Comparison of ENCODE assay signal across 15 cellular contexts in genomic region chr1:226685196-226685820, GRCh38. TPM values are rescaled to one million over a fixed set of nuclear protein-coding genes. Genes with fewer than 3 reads are reported as not detected.
DNase-seq lines count a peak whose midpoint lies in the region; ATAC-seq and TF ChIP-seq lines count a peak whose summit lies in the region.
"Had no signal": no experiment of that assay in that cellular context is flagged by ENCODE, and none has a peak within 500 bp of the region (broad histone marks: within the 10 kb centered on the region; RNA-seq: fewer than 3 reads in every experiment).

No MANE protein-coding gene starts in this region.

- H3K4me1 Mint-ChIP-seq in activated CD4-positive, alpha-beta T cell treated with anti-CD3 and anti-CD28 coated beads, Interleukin-2, amount 10 ng/mL, durations not matched to agents 24 days and 14 days = peaks cover 82% of the 10 kb centered on the region
- peaks cover 96% of the 10 kb centered on the region for H3K4me1 Mint-ChIP-seq in activated CD4-positive, alpha-beta T cell treated with anti-CD3 and anti-CD28 coated beads, Interleukin-2, amount 10 ng/mL, durations not matched to agents 7 days and 5 days
- peaks cover 84% of the 10 kb centered on the region for H3K4me1 Mint-ChIP-seq in activated CD8-positive, alpha-beta T cell treated with anti-CD3 and anti-CD28 coated beads, Interleukin-2, amount 10 ng/mL, durations not matched to agents 7 days and 5 days (ENCODE audit: low read depth)
- H3K4me1 Mint-ChIP-seq in immature natural killer cell = peaks cover 94 to 100% of the 10 kb centered on the region in 2 donors
- peaks cover 98% of the 10 kb centered on the region for H3K4me1 Mint-ChIP-seq in stimulated activated memory B cell treated with anti-CD40 and anti-IgM and Interleukin-4, amounts not matched to agents 10 μg/mL and 1 μg/mL and 100 μg/mL, for 72 hours

- no peak for DNase-seq in activated CD4-positive, alpha-beta T cell treated with anti-CD3 and anti-CD28 coated beads, Interleukin-2, amount 10 ng/mL, durations not matched to agents 24 days and 14 days
- no peak for DNase-seq in activated CD4-positive, alpha-beta T cell treated with anti-CD3 and anti-CD28 coated beads, Interleukin-2, amount 10 ng/mL, durations not matched to agents 7 days and 5 days
- no peak for DNase-seq in activated CD8-positive, alpha-beta T cell treated with anti-CD3 and anti-CD28 coated beads, Interleukin-2, amount 10 ng/mL, durations not matched to agents 7 days and 5 days
- DNase-seq in immature natural killer cell (no peak), hepatocyte (ENCODE audit: low spot score) (no peak), smooth muscle cell (lab: John Stamatoyannopoulos, UW; ENCODE audit: unreplicated experiment) (no peak), NCI-H510A treated with DMSO at 0.1 percent for 48 hours (lab: John Stamatoyannopoulos, UW) (no peak)
- DNase-seq: activated CD4-positive, alpha-beta T cell treated with anti-CD3 and anti-CD28 coated beads for 1 hour; GDM1; NCI-H2081 treated with DMSO at 0.1 percent for 48 hours; NCI-H526 treated with DMSO at 0.1 percent for 48 hours; stimulated activated CD4-positive, alpha-beta T cell treated with anti-CD3 and anti-CD28 coated beads, Interleukin-15, amount 100 ng/mL, for 24 hours; transverse colon had no signal

- no peak overlapping the region for H3K9ac ChIP-seq in smooth muscle cell (ENCODE audit: low read depth)

- no peak for TF ChIP-seq CTCF in hepatocyte (IDR thresholded peaks at IDR 0.05; ENCODE audit: poor library complexity)
- no peak for TF ChIP-seq CTCF in smooth muscle cell (IDR thresholded peaks at IDR 0.05; ENCODE audit: borderline replicate concordance, insufficient read depth, poor library complexity, severe bottlenecking)

- WGBS in hepatocyte (ENCODE audit: low lambda C conversion rate, missing lambda C conversion rate) = 92% methylated on average over 11 of the region's 11 CpGs
- 91% methylated on average over 11 of the region's 11 CpGs for WGBS in smooth muscle cell (ENCODE audit: low lambda C conversion rate)

- peak overlapping the region; percentile 82 for H3K27ac Mint-ChIP-seq in activated CD4-positive, alpha-beta T cell treated with anti-CD3 and anti-CD28 coated beads, Interleukin-2, amount 10 ng/mL, durations not matched to agents 24 days and 14 days
- no peak overlapping the region for H3K27ac Mint-ChIP-seq in activated CD4-positive, alpha-beta T cell treated with anti-CD3 and anti-CD28 coated beads, Interleukin-2, amount 10 ng/mL, durations not matched to agents 7 days and 5 days
- H3K27ac Mint-ChIP-seq in activated CD8-positive, alpha-beta T cell treated with anti-CD3 and anti-CD28 coated beads, Interleukin-2, amount 10 ng/mL, durations not matched to agents 7 days and 5 days = peak overlapping the region; percentile 55
- H3K27ac Mint-ChIP-seq in immature natural killer cell = peak overlapping the region; percentile 79 to 100 (median 86)
- peak overlapping the region; percentile 94 for H3K27ac Mint-ChIP-seq in stimulated activated memory B cell treated with anti-CD40 and anti-IgM and Interleukin-4, amounts not matched to agents 10 μg/mL and 1 μg/mL and 100 μg/mL, for 72 hours

- no peak overlapping the region for H3K4me3 Mint-ChIP-seq in activated CD4-positive, alpha-beta T cell treated with anti-CD3 and anti-CD28 coated beads, Interleukin-2, amount 10 ng/mL, durations not matched to agents 24 days and 14 days
- H3K4me3 Mint-ChIP-seq in activated CD4-positive, alpha-beta T cell treated with anti-CD3 and anti-CD28 coated beads, Interleukin-2, amount 10 ng/mL, durations not matched to agents 7 days and 5 days = no peak overlapping the region
- no peak overlapping the region for H3K4me3 Mint-ChIP-seq in activated CD8-positive, alpha-beta T cell treated with anti-CD3 and anti-CD28 coated beads, Interleukin-2, amount 10 ng/mL, durations not matched to agents 7 days and 5 days
- H3K4me3 Mint-ChIP-seq in immature natural killer cell = peak overlapping the region in 3 of 5 donors; percentile 2 to 14 (median 2)
- peak overlapping the region; percentile 24 for H3K4me3 Mint-ChIP-seq in stimulated activated memory B cell treated with anti-CD40 and anti-IgM and Interleukin-4, amounts not matched to agents 10 μg/mL and 1 μg/mL and 100 μg/mL, for 72 hours

- no peaks in the 10 kb centered on the region for H4K20me1 ChIP-seq in hepatocyte (ENCODE audit: insufficient read depth, poor library complexity, severe bottlenecking)
- H4K20me1 ChIP-seq in smooth muscle cell (ENCODE audit: low read depth) = no peaks in the 10 kb centered on the region

- POLR2A ChIA-PET in activated CD4-positive, alpha-beta T cell treated with anti-CD3 and anti-CD28 coated beads, Interleukin-2, amount 10 ng/mL, durations not matched to agents 7 days and 5 days (lab: Charles Lee) = no interaction called here
- POLR2A ChIA-PET in activated CD8-positive, alpha-beta T cell treated with anti-CD3 and anti-CD28 coated beads, Interleukin-2, amount 10 ng/mL, durations not matched to agents 7 days and 5 days (lab: Charles Lee) = no interaction called here

- H3K27me3 ChIP-seq in hepatocyte (no peaks in the 10 kb centered on the region), smooth muscle cell (ENCODE audit: low read depth) (no peaks in the 10 kb centered on the region)
- H3K27me3 ChIP-seq: transverse colon had no signal

- intact Hi-C loops in activated CD4-positive, alpha-beta T cell treated with anti-CD3 and anti-CD28 coated beads, Interleukin-2, amount 10 ng/mL, durations not matched to agents 24 days and 14 days (cut with micrococcal nuclease) = no loop called here

- H3K9me3 ChIP-seq in hepatocyte (ENCODE audit: low read depth) (no peaks in the 10 kb centered on the region), smooth muscle cell (replicated peaks; ENCODE audit: low read depth) (no peaks in the 10 kb centered on the region)
- H3K9me3 ChIP-seq: prostate gland, transverse colon had no signal

- H3F3A ChIP-seq in smooth muscle cell (ENCODE audit: low read depth) = no peaks in the 10 kb centered on the region

- H3K4me2 ChIP-seq in hepatocyte (no peak overlapping the region), smooth muscle cell (no peak overlapping the region)

- ATAC-seq in activated CD8-positive, alpha-beta T cell treated with anti-CD3 and anti-CD28 coated beads, Interleukin-2, amount 10 ng/mL, durations not matched to agents 7 days and 5 days = no peak
- no peak for ATAC-seq in stimulated activated memory B cell treated with anti-CD40 and anti-IgM and Interleukin-4, amounts not matched to agents 10 μg/mL and 1 μg/mL and 100 μg/mL, for 72 hours

- H2AFZ ChIP-seq in hepatocyte = no peak overlapping the region
- no peak overlapping the region for H2AFZ ChIP-seq in smooth muscle cell (ENCODE audit: low read depth)

- H3K4me3 ChIP-seq in hepatocyte (no peak overlapping the region), smooth muscle cell (no peak overlapping the region)
- H3K4me3 ChIP-seq: prostate gland, transverse colon had no signal

- H3K36me3 ChIP-seq in hepatocyte (replicated peaks; ENCODE audit: insufficient read depth, low read depth) = no peaks in the 10 kb centered on the region
- H3K36me3 ChIP-seq in smooth muscle cell (ENCODE audit: low read depth) = no peaks in the 10 kb centered on the region
- H3K36me3 ChIP-seq: prostate gland, transverse colon had no signal

- CTCF ChIA-PET in activated CD4-positive, alpha-beta T cell treated with anti-CD3 and anti-CD28 coated beads, Interleukin-2, amount 10 ng/mL, durations not matched to agents 7 days and 5 days (lab: Charles Lee) = interaction anchor here (1.3 to 1.4 kb wide), 3 partner anchors 13 to 26 kb away, joined by 3 to 4 read pairs (median 4); no protein-coding TSS in a partner anchor
- CTCF ChIA-PET in activated CD8-positive, alpha-beta T cell treated with anti-CD3 and anti-CD28 coated beads, Interleukin-2, amount 10 ng/mL, durations not matched to agents 7 days and 5 days (lab: Charles Lee) = interaction anchor here (0.7 to 2.2 kb wide), 3 partner anchors 41 to 59 kb away, joined by 3 to 5 read pairs (median 4); no protein-coding TSS in a partner anchor

- no peaks in the 10 kb centered on the region for H3K9me3 Mint-ChIP-seq in activated CD4-positive, alpha-beta T cell treated with anti-CD3 and anti-CD28 coated beads, Interleukin-2, amount 10 ng/mL, durations not matched to agents 24 days and 14 days
- H3K9me3 Mint-ChIP-seq in activated CD4-positive, alpha-beta T cell treated with anti-CD3 and anti-CD28 coated beads, Interleukin-2, amount 10 ng/mL, durations not matched to agents 7 days and 5 days = no peaks in the 10 kb centered on the region
- H3K9me3 Mint-ChIP-seq in activated CD8-positive, alpha-beta T cell treated with anti-CD3 and anti-CD28 coated beads, Interleukin-2, amount 10 ng/mL, durations not matched to agents 7 days and 5 days (ENCODE audit: insufficient read depth) = no peaks in the 10 kb centered on the region
- H3K9me3 Mint-ChIP-seq in immature natural killer cell = no peaks in the 10 kb centered on the region
- no peaks in the 10 kb centered on the region for H3K9me3 Mint-ChIP-seq in stimulated activated memory B cell treated with anti-CD40 and anti-IgM and Interleukin-4, amounts not matched to agents 10 μg/mL and 1 μg/mL and 100 μg/mL, for 72 hours

- H3K4me1 ChIP-seq in hepatocyte (ENCODE audit: insufficient read depth) (peaks cover 2% of the 10 kb centered on the region), smooth muscle cell (ENCODE audit: low read depth) (peaks cover 16% of the 10 kb centered on the region)

- H3K79me2 ChIP-seq in hepatocyte (no peaks in the 10 kb centered on the region), smooth muscle cell (ENCODE audit: low read depth) (peaks cover 15% of the 10 kb centered on the region)

- H3K27me3 Mint-ChIP-seq in activated CD4-positive, alpha-beta T cell treated with anti-CD3 and anti-CD28 coated beads, Interleukin-2, amount 10 ng/mL, durations not matched to agents 24 days and 14 days = no peaks in the 10 kb centered on the region
- no peaks in the 10 kb centered on the region for H3K27me3 Mint-ChIP-seq in activated CD4-positive, alpha-beta T cell treated with anti-CD3 and anti-CD28 coated beads, Interleukin-2, amount 10 ng/mL, durations not matched to agents 7 days and 5 days
- no peaks in the 10 kb centered on the region for H3K27me3 Mint-ChIP-seq in activated CD8-positive, alpha-beta T cell treated with anti-CD3 and anti-CD28 coated beads, Interleukin-2, amount 10 ng/mL, durations not matched to agents 7 days and 5 days (ENCODE audit: low read depth)
- H3K27me3 Mint-ChIP-seq in immature natural killer cell (ENCODE audit: low read depth in 3 of 3) = peaks cover 1 to 2% (median 1%) of the 10 kb centered on the region in 3 donors
- H3K27me3 Mint-ChIP-seq in stimulated activated memory B cell treated with anti-CD40 and anti-IgM and Interleukin-4, amounts not matched to agents 10 μg/mL and 1 μg/mL and 100 μg/mL, for 72 hours = no peaks in the 10 kb centered on the region

- H3K27ac ChIP-seq in hepatocyte (no peak overlapping the region), smooth muscle cell (ENCODE audit: low read depth) (no peak overlapping the region)
- H3K27ac ChIP-seq: prostate gland had no signal

- peaks cover 31% of the 10 kb centered on the region for H3K36me3 Mint-ChIP-seq in activated CD4-positive, alpha-beta T cell treated with anti-CD3 and anti-CD28 coated beads, Interleukin-2, amount 10 ng/mL, durations not matched to agents 24 days and 14 days (ENCODE audit: low read depth)
- peaks cover 52% of the 10 kb centered on the region for H3K36me3 Mint-ChIP-seq in activated CD4-positive, alpha-beta T cell treated with anti-CD3 and anti-CD28 coated beads, Interleukin-2, amount 10 ng/mL, durations not matched to agents 7 days and 5 days (ENCODE audit: low read depth)
- peaks cover 49% of the 10 kb centered on the region for H3K36me3 Mint-ChIP-seq in activated CD8-positive, alpha-beta T cell treated with anti-CD3 and anti-CD28 coated beads, Interleukin-2, amount 10 ng/mL, durations not matched to agents 7 days and 5 days (ENCODE audit: low read depth)
- peaks cover 0 to 10% (median 3%) of the 10 kb centered on the region in 3 donors for H3K36me3 Mint-ChIP-seq in immature natural killer cell
- H3K36me3 Mint-ChIP-seq in stimulated activated memory B cell treated with anti-CD40 and anti-IgM and Interleukin-4, amounts not matched to agents 10 μg/mL and 1 μg/mL and 100 μg/mL, for 72 hours = peaks cover 39% of the 10 kb centered on the region

- no peaks in the 10 kb centered on the region for H3K9me2 ChIP-seq in hepatocyte (replicated peaks; ENCODE audit: insufficient read depth)

RNA-seq across cellular contexts. Expression of gene ITPKB, which starts 53.8 kb away (rescaled TPM):
- total RNA-seq in activated CD4-positive, alpha-beta T cell treated with anti-CD3 and anti-CD28 coated beads, Interleukin-2, amount 10 ng/mL, durations not matched to agents 24 days and 14 days = 29.3 and 31.2 TPM in 2 replicates
- 10 to 100 TPM; 61.1 to 64.0 TPM for total RNA-seq in activated CD4-positive, alpha-beta T cell treated with anti-CD3 and anti-CD28 coated beads, Interleukin-2, amount 10 ng/mL, durations not matched to agents 7 days and 5 days
- 10 to 100 TPM; 47.0 to 47.4 TPM for total RNA-seq in activated CD8-positive, alpha-beta T cell treated with anti-CD3 and anti-CD28 coated beads, Interleukin-2, amount 10 ng/mL, durations not matched to agents 7 days and 5 days
- polyA plus RNA-seq in immature natural killer cell (10 to 100 TPM; 14.1 to 37.8 (median 18.7) TPM), hepatocyte (7.4 and 13.8 TPM in 2 replicates), smooth muscle cell (11.4 and 12.2 TPM in 2 replicates)
- total RNA-seq in hepatocyte (9.4 and 11.0 TPM in 2 replicates), smooth muscle cell (8.9 and 12.5 TPM in 2 replicates)

Comparison
In these comparisons a context has a peak if more than half of its experiments do, and no peak if none do; other contexts are left out.
1. H3K4me3 Mint-ChIP-seq: peak in immature natural killer cell (3 of 5) and stimulated activated memory B cell treated with anti-CD40 and anti-IgM and Interleukin-4, amounts not matched to agents 10 μg/mL and 1 μg/mL and 100 μg/mL, for 72 hours (single experiment); none in activated CD4-positive, alpha-beta T cell treated with anti-CD3 and anti-CD28 coated beads, Interleukin-2, amount 10 ng/mL, durations not matched to agents 24 days and 14 days (single experiment), activated CD4-positive, alpha-beta T cell treated with anti-CD3 and anti-CD28 coated beads, Interleukin-2, amount 10 ng/mL, durations not matched to agents 7 days and 5 days (single experiment) and activated CD8-positive, alpha-beta T cell treated with anti-CD3 and anti-CD28 coated beads, Interleukin-2, amount 10 ng/mL, durations not matched to agents 7 days and 5 days (single experiment).